Comparison of ENCODE assay signal across 16 cellular contexts in the genomic region with DNA sequence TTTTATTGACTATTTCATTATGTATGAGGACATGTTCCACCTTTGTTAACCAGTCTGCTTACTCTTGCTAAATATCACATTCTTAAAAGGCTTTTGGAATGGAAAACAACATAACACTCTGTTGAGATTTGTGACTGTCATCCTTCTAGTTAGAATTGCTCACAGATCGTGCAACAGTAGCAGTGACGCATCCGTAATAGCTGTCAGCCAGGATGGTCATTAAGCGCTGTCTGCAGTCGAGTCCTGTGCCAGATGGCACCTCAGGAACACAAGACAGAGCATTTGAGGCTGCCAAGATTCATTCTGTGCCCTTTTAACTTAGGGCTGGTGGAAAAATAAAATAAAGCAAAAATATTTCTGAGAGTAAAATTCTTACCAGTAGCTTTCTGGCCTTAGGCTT.
DNase-seq lines count a peak whose midpoint lies in the region; ATAC-seq, FAIRE-seq and TF ChIP-seq lines count a peak whose summit lies in the region.
"Had no signal": no experiment of that assay in that cellular context is flagged by ENCODE, and none has a peak within 500 bp of the region (broad histone marks: within the 10 kb centered on the region; RNA-seq: fewer than 3 reads in every experiment).

No MANE protein-coding gene starts in this region.

- no peaks in the 10 kb centered on the region for H3K36me3 ChIP-seq in esophagus squamous epithelium
- H3K36me3 ChIP-seq: ascending aorta had no signal

- 49 to 65% methylated on average over 5 of the region's 5 CpGs for WGBS in esophagus squamous epithelium, 2 donors

- TF ChIP-seq POLR2A in GM12891 (IDR thresholded peaks at IDR 0.05; ENCODE audit: low read depth, low read length) (no peak), esophagus squamous epithelium (IDR thresholded peaks at IDR 0.05) (no peak)

- H3K4me1 ChIP-seq in esophagus squamous epithelium = no peaks in the 10 kb centered on the region

- DNase-seq in GM12891 (ENCODE audit: insufficient read length, low spot score) = no peak
- DNase-seq in NCI-H460 (ENCODE audit: extremely low read depth, low read depth) = peak; percentile 2
- peak; percentile 87 to 95 for DNase-seq in cerebellar nuclear complex (lab: John Stamatoyannopoulos, UW)
- peak; percentile 3 for DNase-seq in midbrain (lab: John Stamatoyannopoulos, UW)
- no peak for DNase-seq in esophagus squamous epithelium (lab: John Stamatoyannopoulos, UW)
- no peak for DNase-seq in T-helper 1 cell
- DNase-seq: activated T-cell treated with anti-CD3 and anti-CD28 coated beads, Interleukin-2, amount 50 U/mL, for 24 hours; Karpas-422; mucosa of descending colon; NCI-H526; stimulated activated CD4-positive, alpha-beta T cell treated with anti-CD3 and anti-CD28 coated beads, Interleukin-4, amount 100 ng/mL, for 4 hours had no signal

- no peak overlapping the region for H3K27ac ChIP-seq in esophagus squamous epithelium
- H3K27ac ChIP-seq: ascending aorta had no signal

- no peaks in the 10 kb centered on the region for H3K9me3 ChIP-seq in esophagus squamous epithelium
- H3K9me3 ChIP-seq: ascending aorta, mucosa of descending colon had no signal

- FAIRE-seq in GM12891 (lab: Jason Lieb, UNC) = peak; percentile 43
- FAIRE-seq: endometrium had no signal

- no peaks in the 10 kb centered on the region for H3K27me3 ChIP-seq in esophagus squamous epithelium
- H3K27me3 ChIP-seq: ascending aorta had no signal

- intact Hi-C loops in esophagus squamous epithelium (cut with DNase I) = no loop called here

- ATAC-seq in HG03378 (IDR thresholded peaks at IDR 0.05; ENCODE audit: unreplicated experiment) = no peak
- ATAC-seq in HG03439 (IDR thresholded peaks at IDR 0.05; ENCODE audit: unreplicated experiment) = no peak
- ATAC-seq: activated CD4-positive, CD25-positive, alpha-beta regulatory T cell treated with anti-CD3 and anti-CD28 coated beads, Interleukin-2, amount 50 U/mL, for 24 hours; mucosa of descending colon had no signal

- H3K4me3 ChIP-seq in esophagus squamous epithelium = no peak overlapping the region
- H3K4me3 ChIP-seq: ascending aorta, mucosa of descending colon had no signal

- TF ChIP-seq CTCF in esophagus squamous epithelium (IDR thresholded peaks at IDR 0.05) = no peak

TF ChIP-seq in GM12891, 5 proteins besides CTCF, POLR2A, EP300 and RAD21:
- no peak for TF ChIP-seq SPI1 (IDR thresholded peaks at IDR 0.05; ENCODE audit: low read depth, low read length)
- TF ChIP-seq POU2F2 (IDR thresholded peaks at IDR 0.05; ENCODE audit: low read depth, low read length) = no peak
- TF ChIP-seq TAF1 (IDR thresholded peaks at IDR 0.05; ENCODE audit: low read depth, low read length) = no peak
- no peak for TF ChIP-seq PAX5 (IDR thresholded peaks at IDR 0.05; ENCODE audit: insufficient read depth, low read length, severe bottlenecking)
- TF ChIP-seq POLR2AphosphoS5 (IDR thresholded peaks at IDR 0.05; ENCODE audit: low read depth, low read length) = no peak

Comparison
In these comparisons a context has a peak if more than half of its experiments do, and no peak if none do; other contexts are left out.
1. DNase-seq: peak in NCI-H460 (single experiment), cerebellar nuclear complex (2 of 2) and midbrain (single experiment); none in GM12891 (single experiment), esophagus squamous epithelium (single experiment) and T-helper 1 cell (0 of 5).